In the genomic region with DNA sequence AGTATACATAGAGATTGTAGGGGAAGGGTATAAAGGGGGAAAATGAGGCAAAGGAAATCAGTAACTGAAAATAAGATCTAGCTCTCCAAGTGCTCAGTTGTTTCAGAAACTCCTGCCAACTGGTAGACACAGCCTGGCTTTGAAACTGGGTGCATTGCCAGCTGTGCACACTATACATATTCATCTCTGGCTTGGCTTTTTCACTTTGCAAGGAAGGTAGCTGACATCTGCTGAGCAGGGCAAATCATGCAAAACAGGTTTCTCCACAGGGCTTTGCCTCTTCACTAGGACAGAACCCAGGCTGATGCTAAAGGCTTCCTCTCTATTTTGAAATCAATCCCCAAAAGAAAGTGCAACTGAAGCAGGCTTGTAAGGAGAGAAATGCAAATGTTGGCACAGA, we compare ENCODE assay signal across 15 cellular contexts.
DNase-seq lines count a peak whose midpoint lies in the region; ATAC-seq and TF ChIP-seq lines count a peak whose summit lies in the region.
"Had no signal": no experiment of that assay in that cellular context is flagged by ENCODE, and none has a peak within 500 bp of the region (broad histone marks: within the 10 kb centered on the region; RNA-seq: fewer than 3 reads in every experiment).

No MANE protein-coding gene starts in this region.

- H3K4me2 ChIP-seq in OCI-LY7 (ENCODE audit: low read length): peak overlapping the region; percentile 35
- H3K4me2 ChIP-seq: BLaER1 treated with 17β-estradiol and CSF1 and Interleukin-3, amounts not matched to agents 10 nM and 100 nM had no signal

- DNase-seq in DMS53 treated with DMSO at 0.1 percent for 48 hours (lab: John Stamatoyannopoulos, UW; ENCODE audit: unreplicated experiment) (peak; percentile 67), HT-29 (ENCODE audit: low spot score) (peak; percentile 4), OCI-LY7 (ENCODE audit: low spot score) (peak; percentile 47), NCI-H1048 (lab: John Stamatoyannopoulos, UW) (no peak)
- no peak for DNase-seq in activated CD4-positive, alpha-beta memory T cell treated with anti-CD3 and anti-CD28 coated beads, Interleukin-2, amount 10 ng/mL, durations not matched to agents 7 days and 5 days
- DNase-seq in effector CD4-positive, alpha-beta T cell: no peak
- DNase-seq: activated CD4-positive, alpha-beta T cell treated with anti-CD3 and anti-CD28 coated beads for 4 hours; activated naive CD4-positive, alpha-beta T cell treated with anti-CD3 and anti-CD28 coated beads, Interleukin-2, amount 10 ng/mL, durations not matched to agents 7 days and 5 days; cerebellar nuclear complex; stimulated activated naive CD4-positive, alpha-beta T cell had no signal

- intact Hi-C loops in OCI-LY7 (cut with micrococcal nuclease; ENCODE audit: unreplicated experiment): loop anchor here (10.0 kb wide), 2 partner anchors 129 to 259 kb away; no protein-coding TSS in a partner anchor

- no peak overlapping the region for H3K4me3 Mint-ChIP-seq in activated CD4-positive, alpha-beta memory T cell treated with anti-CD3 and anti-CD28 coated beads, Interleukin-2, amount 10 ng/mL, durations not matched to agents 7 days and 5 days
- H3K4me3 Mint-ChIP-seq: activated naive CD4-positive, alpha-beta T cell treated with anti-CD3 and anti-CD28 coated beads, Interleukin-2, amount 10 ng/mL, durations not matched to agents 7 days and 5 days; neural crest cell had no signal

- no peak overlapping the region for H3K27ac ChIP-seq in OCI-LY7 (ENCODE audit: low read depth, low read length, poor library complexity, severe bottlenecking)
- H3K27ac ChIP-seq: BLaER1 treated with 17β-estradiol and CSF1 and Interleukin-3, amounts not matched to agents 10 nM and 100 nM; SJSA1 had no signal

- POLR2A ChIA-PET in OCI-LY7 (lab: Charles Lee): no interaction called here
- POLR2A ChIA-PET in activated CD4-positive, alpha-beta memory T cell treated with anti-CD3 and anti-CD28 coated beads, Interleukin-2, amount 10 ng/mL, durations not matched to agents 7 days and 5 days (lab: Charles Lee): no interaction called here

- H3K27me3 Mint-ChIP-seq in activated CD4-positive, alpha-beta memory T cell treated with anti-CD3 and anti-CD28 coated beads, Interleukin-2, amount 10 ng/mL, durations not matched to agents 7 days and 5 days: peaks cover 3% of the 10 kb centered on the region

- ATAC-seq in GM19395 (IDR thresholded peaks at IDR 0.05; ENCODE audit: unreplicated experiment) (peak; percentile 66), GM19397 (IDR thresholded peaks at IDR 0.05; ENCODE audit: unreplicated experiment) (no peak)

- no TSS peak for BruUV-seq in OCI-LY7 (replicated peaks; lab: Mats Ljungman, UMichigan)

- TF ChIP-seq CTCF in OCI-LY7 (conservative IDR thresholded peaks at IDR 0.05; ENCODE audit: low read length): no peak

- H3K79me2 ChIP-seq in OCI-LY7 (ENCODE audit: insufficient read depth, low read depth, low read length): no peaks in the 10 kb centered on the region

- no peaks in the 10 kb centered on the region for H3K9me2 ChIP-seq in OCI-LY7 (ENCODE audit: insufficient read depth, low read length)

- no peaks in the 10 kb centered on the region for H3K36me3 ChIP-seq in OCI-LY7 (ENCODE audit: insufficient read depth, low read length)
- H3K36me3 ChIP-seq: BLaER1 treated with 17β-estradiol and CSF1 and Interleukin-3, amounts not matched to agents 10 nM and 100 nM; SJSA1 had no signal

- H3K4me1 Mint-ChIP-seq in activated CD4-positive, alpha-beta memory T cell treated with anti-CD3 and anti-CD28 coated beads, Interleukin-2, amount 10 ng/mL, durations not matched to agents 7 days and 5 days: peaks cover 3% of the 10 kb centered on the region
- H3K4me1 Mint-ChIP-seq: activated naive CD4-positive, alpha-beta T cell treated with anti-CD3 and anti-CD28 coated beads, Interleukin-2, amount 10 ng/mL, durations not matched to agents 7 days and 5 days had no signal

- H3K27ac Mint-ChIP-seq in activated CD4-positive, alpha-beta memory T cell treated with anti-CD3 and anti-CD28 coated beads, Interleukin-2, amount 10 ng/mL, durations not matched to agents 7 days and 5 days: no peak overlapping the region
- H3K27ac Mint-ChIP-seq: activated naive CD4-positive, alpha-beta T cell treated with anti-CD3 and anti-CD28 coated beads, Interleukin-2, amount 10 ng/mL, durations not matched to agents 7 days and 5 days had no signal

- no peak overlapping the region for H3K4me3 ChIP-seq in OCI-LY7 (ENCODE audit: low read depth, low read length, poor library complexity, severe bottlenecking)
- H3K4me3 ChIP-seq: BLaER1 treated with 17β-estradiol and CSF1 and Interleukin-3, amounts not matched to agents 10 nM and 100 nM; SJSA1 had no signal

- H3K36me3 Mint-ChIP-seq in activated CD4-positive, alpha-beta memory T cell treated with anti-CD3 and anti-CD28 coated beads, Interleukin-2, amount 10 ng/mL, durations not matched to agents 7 days and 5 days (ENCODE audit: low read depth): no peaks in the 10 kb centered on the region
- H3K36me3 Mint-ChIP-seq: activated naive CD4-positive, alpha-beta T cell treated with anti-CD3 and anti-CD28 coated beads, Interleukin-2, amount 10 ng/mL, durations not matched to agents 7 days and 5 days had no signal

- no peaks in the 10 kb centered on the region for H3K9me3 Mint-ChIP-seq in activated CD4-positive, alpha-beta memory T cell treated with anti-CD3 and anti-CD28 coated beads, Interleukin-2, amount 10 ng/mL, durations not matched to agents 7 days and 5 days
- H3K9me3 Mint-ChIP-seq: activated naive CD4-positive, alpha-beta T cell treated with anti-CD3 and anti-CD28 coated beads, Interleukin-2, amount 10 ng/mL, durations not matched to agents 7 days and 5 days; neural crest cell had no signal

- H4K20me1 ChIP-seq in OCI-LY7 (ENCODE audit: insufficient read depth, low read length): no peaks in the 10 kb centered on the region
- H4K20me1 ChIP-seq: BLaER1 treated with 17β-estradiol and CSF1 and Interleukin-3, amounts not matched to agents 10 nM and 100 nM had no signal

- peaks cover 12% of the 10 kb centered on the region for H3K4me1 ChIP-seq in OCI-LY7 (ENCODE audit: insufficient read depth, low read length, poor library complexity, severe bottlenecking)

- CTCF ChIA-PET in OCI-LY7 (lab: Charles Lee; ENCODE audit: unreplicated experiment): no interaction called here
- CTCF ChIA-PET in activated CD4-positive, alpha-beta memory T cell treated with anti-CD3 and anti-CD28 coated beads, Interleukin-2, amount 10 ng/mL, durations not matched to agents 7 days and 5 days (lab: Charles Lee): interaction anchor here (1.3 kb wide), 1 partner anchor 134 kb away, joined by 4 read pairs; no protein-coding TSS in a partner anchor

- H3K9me3 ChIP-seq in OCI-LY7 (ENCODE audit: low read length): no peaks in the 10 kb centered on the region
- H3K9me3 ChIP-seq: BLaER1 treated with 17β-estradiol and CSF1 and Interleukin-3, amounts not matched to agents 10 nM and 100 nM; SJSA1 had no signal

- peak overlapping the region; percentile 40; the same call in 1 of the 2 replicates for H2AFZ ChIP-seq in OCI-LY7 (ENCODE audit: low read length)

Comparison
In these comparisons a context has a peak if more than half of its experiments do, and no peak if none do; other contexts are left out.
1. DNase-seq: peak in DMS53 treated with DMSO at 0.1 percent for 48 hours (single experiment), HT-29 (single experiment) and OCI-LY7 (single experiment); none in NCI-H1048 (single experiment), activated CD4-positive, alpha-beta memory T cell treated with anti-CD3 and anti-CD28 coated beads, Interleukin-2, amount 10 ng/mL, durations not matched to agents 7 days and 5 days (single experiment) and effector CD4-positive, alpha-beta T cell (single experiment).